In the genomic region with DNA sequence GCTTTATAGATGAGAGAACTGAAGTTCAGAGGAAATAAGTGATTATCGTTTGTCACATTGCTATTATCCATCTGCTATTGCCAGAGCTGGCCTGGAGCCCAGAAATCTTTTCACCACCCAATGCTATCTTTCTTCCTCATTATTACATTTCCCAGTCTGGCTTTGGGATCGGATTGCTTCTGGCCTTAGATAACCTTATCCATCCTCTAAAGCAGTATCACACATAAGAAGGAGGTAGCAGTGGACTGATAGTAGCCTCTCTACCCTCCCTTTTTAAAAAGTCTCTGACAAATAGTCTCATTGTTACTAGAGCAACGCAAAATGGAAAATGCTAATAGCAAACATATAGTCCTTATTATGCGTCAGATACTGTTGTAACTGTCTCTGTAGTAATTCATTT, we compare ENCODE assay signal across 12 cellular contexts. TPM values are rescaled to one million over a fixed set of nuclear protein-coding genes. Genes with fewer than 3 reads are reported as not detected.
A peak's percentile ranks its signal among the peaks of the same experiment; 100 is the strongest.
DNase-seq lines count a peak whose midpoint lies in the region; ATAC-seq and TF ChIP-seq lines count a peak whose summit lies in the region.
"Had no signal": no experiment of that assay in that cellular context is flagged by ENCODE, and none has a peak within 500 bp of the region (broad histone marks: within the 10 kb centered on the region; RNA-seq: fewer than 3 reads in every experiment).

No MANE protein-coding gene starts in this region.

- no peak for TF ChIP-seq CTCF in mammary epithelial cell (conservative IDR thresholded peaks at IDR 0.05 in 1 of 2, IDR thresholded peaks at IDR 0.05 in 1 of 2; ENCODE audit: extremely low read depth in 1 of 2, insufficient read depth in 1 of 2, low read depth in 1 of 2, low read length in 2 of 2)
- TF ChIP-seq CTCF in parathyroid adenoma (IDR thresholded peaks at IDR 0.05): no peak
- TF ChIP-seq CTCF in omental fat pad (IDR thresholded peaks at IDR 0.05): no peak

- CTCF ChIA-PET in mammary epithelial cell (lab: Charles Lee; ENCODE audit: low non-redundant PET): no interaction called here

- no peaks in the 10 kb centered on the region for H3K27me3 ChIP-seq in GM23248 (replicated peaks; ENCODE audit: insufficient read depth)
- no peaks in the 10 kb centered on the region for H3K27me3 ChIP-seq in mammary epithelial cell (ENCODE audit: insufficient read depth, low read length)
- no peaks in the 10 kb centered on the region for H3K27me3 ChIP-seq in parathyroid adenoma (ENCODE audit: control insufficient read depth, insufficient read depth, low read length)
- no peaks in the 10 kb centered on the region for H3K27me3 ChIP-seq in Karpas-422 (ENCODE audit: low read length)
- H3K27me3 ChIP-seq: hepatocyte had no signal

- H3K27ac ChIP-seq in GM23248: peak overlapping the region; percentile 96
- no peak overlapping the region for H3K27ac ChIP-seq in mammary epithelial cell (ENCODE audit: insufficient read depth, low read depth, low read length)
- no peak overlapping the region for H3K27ac ChIP-seq in parathyroid adenoma
- no peak overlapping the region for H3K27ac ChIP-seq in Karpas-422 (ENCODE audit: low read length)
- H3K27ac ChIP-seq: hepatocyte had no signal

- DNase-seq in GM23248 (peak; percentile 64), NCI-H2196 treated with DMSO at 0.1 percent for 48 hours (lab: John Stamatoyannopoulos, UW; ENCODE audit: unreplicated experiment) (peak; percentile 67), mammary epithelial cell (no peak), Karpas-422 (no peak), omental fat pad (ENCODE audit: low spot score) (no peak)
- no peak for DNase-seq in activated naive CD8-positive, alpha-beta T cell treated with anti-CD3 and anti-CD28 coated beads for 36 hours
- DNase-seq: activated CD4-positive, alpha-beta T cell treated with anti-CD3 and anti-CD28 coated beads for 4 hours; EL; RPMI8226 had no signal

- H3K4me2 ChIP-seq in GM23248 (ENCODE audit: unreplicated experiment) (no peak overlapping the region), mammary epithelial cell (ENCODE audit: insufficient read depth, low read depth, low read length) (no peak overlapping the region), parathyroid adenoma (ENCODE audit: low read length) (no peak overlapping the region), Karpas-422 (ENCODE audit: low read depth, low read length, poor library complexity, severe bottlenecking) (no peak overlapping the region)

- no peak overlapping the region for H3K27ac Mint-ChIP-seq in activated naive CD8-positive, alpha-beta T cell treated with anti-CD3 and anti-CD28 coated beads for 36 hours

- H3K9me3 ChIP-seq in GM23248 (ENCODE audit: low read depth) (no peaks in the 10 kb centered on the region), mammary epithelial cell (replicated peaks; ENCODE audit: insufficient read depth, low read length) (no peaks in the 10 kb centered on the region), parathyroid adenoma (ENCODE audit: control insufficient read depth, low read length) (no peaks in the 10 kb centered on the region), Karpas-422 (ENCODE audit: low read length) (no peaks in the 10 kb centered on the region)

- WGBS in GM23248 (ENCODE audit: low coverage in 1 of 2, low lambda C conversion rate in 2 of 2, missing lambda C conversion rate in 2 of 2), 2 experiments: 6 to 12% methylated on average over 4 of the region's 4 CpGs
- 45% methylated on average over 4 of the region's 4 CpGs for WGBS in mammary epithelial cell (ENCODE audit: low coverage, missing lambda C conversion rate)

- peaks cover 26% of the 10 kb centered on the region for H3F3A ChIP-seq in GM23248 (ENCODE audit: insufficient read depth)

- dilution Hi-C loops in mammary epithelial cell (cut with HindIII; ENCODE audit: low sequenced_read_pairs): no loop called here

- BruUV-seq in mammary epithelial cell (replicated peaks; lab: Mats Ljungman, UMichigan): no TSS peak

- H3K79me2 ChIP-seq in GM23248 (ENCODE audit: insufficient read depth) (peaks cover 29% of the 10 kb centered on the region), mammary epithelial cell (ENCODE audit: insufficient read depth, low read length) (peaks cover 27% of the 10 kb centered on the region), parathyroid adenoma (no peaks in the 10 kb centered on the region), Karpas-422 (ENCODE audit: low read length) (no peaks in the 10 kb centered on the region)

- H4K20me1 ChIP-seq in GM23248 (ENCODE audit: insufficient read depth) (no peaks in the 10 kb centered on the region), mammary epithelial cell (ENCODE audit: insufficient read depth, low read length) (no peaks in the 10 kb centered on the region), Karpas-422 (ENCODE audit: insufficient read depth, low read depth, low read length) (no peaks in the 10 kb centered on the region)

- H2AFZ ChIP-seq in GM23248: peak overlapping the region; percentile 95
- H2AFZ ChIP-seq in mammary epithelial cell (ENCODE audit: low read depth, low read length): peak overlapping the region; percentile 11
- peak overlapping the region; percentile 23 for H2AFZ ChIP-seq in parathyroid adenoma
- no peak overlapping the region for H2AFZ ChIP-seq in Karpas-422 (ENCODE audit: low read length)

- H3K4me3 ChIP-seq in GM23248 (no peak overlapping the region), mammary epithelial cell (replicated peaks in 1 of 3; ENCODE audit: insufficient read depth in 1 of 3, low read depth in 2 of 3, low read length in 3 of 3) (no peak overlapping the region), parathyroid adenoma (ENCODE audit: low read depth, low read length) (no peak overlapping the region), Karpas-422 (ENCODE audit: low read length) (no peak overlapping the region)
- H3K4me3 ChIP-seq: hepatocyte had no signal

- intact Hi-C loops in mammary epithelial cell (cut with micrococcal nuclease): no loop called here

- no peak for ATAC-seq in omental fat pad (ENCODE audit: low FRiP score)
- ATAC-seq in HG03378 (IDR thresholded peaks at IDR 0.05; ENCODE audit: unreplicated experiment): no peak

- no peak overlapping the region for H3K9ac ChIP-seq in GM23248
- no peak overlapping the region for H3K9ac ChIP-seq in mammary epithelial cell (ENCODE audit: insufficient read depth, low read length)
- H3K9ac ChIP-seq in parathyroid adenoma: no peak overlapping the region
- no peak overlapping the region for H3K9ac ChIP-seq in Karpas-422 (ENCODE audit: low read length)

- no peak overlapping the region for H3K4me3 Mint-ChIP-seq in activated naive CD8-positive, alpha-beta T cell treated with anti-CD3 and anti-CD28 coated beads for 36 hours

- H3K36me3 ChIP-seq in GM23248 (ENCODE audit: low read depth) (peaks cover 10% of the 10 kb centered on the region), mammary epithelial cell (ENCODE audit: insufficient read depth, low read length) (peaks cover 8% of the 10 kb centered on the region), parathyroid adenoma (ENCODE audit: control insufficient read depth, insufficient read depth, low read length) (no peaks in the 10 kb centered on the region), Karpas-422 (ENCODE audit: insufficient read depth, low read length) (no peaks in the 10 kb centered on the region)

- peaks cover 19% of the 10 kb centered on the region for H3K9me3 Mint-ChIP-seq in activated naive CD8-positive, alpha-beta T cell treated with anti-CD3 and anti-CD28 coated beads for 36 hours

- H3K27me3 Mint-ChIP-seq in activated naive CD8-positive, alpha-beta T cell treated with anti-CD3 and anti-CD28 coated beads for 36 hours: no peaks in the 10 kb centered on the region

- H3K9me2 ChIP-seq in GM23248 (ENCODE audit: insufficient read depth) (no peaks in the 10 kb centered on the region), Karpas-422 (replicated peaks; ENCODE audit: insufficient read depth, low read length) (no peaks in the 10 kb centered on the region)

- peaks cover 13% of the 10 kb centered on the region for H3K36me3 Mint-ChIP-seq in activated naive CD8-positive, alpha-beta T cell treated with anti-CD3 and anti-CD28 coated beads for 36 hours

- H3K4me1 ChIP-seq in GM23248 (ENCODE audit: insufficient read depth) (peaks cover 23% of the 10 kb centered on the region), mammary epithelial cell (ENCODE audit: insufficient read depth, low read length) (peaks cover 10% of the 10 kb centered on the region), parathyroid adenoma (no peaks in the 10 kb centered on the region), Karpas-422 (ENCODE audit: low read length) (peaks cover 9% of the 10 kb centered on the region)

- peaks cover 15% of the 10 kb centered on the region for H3K4me1 Mint-ChIP-seq in activated naive CD8-positive, alpha-beta T cell treated with anti-CD3 and anti-CD28 coated beads for 36 hours

- in situ Hi-C loops in GM23248 (cut with MboI) (no loop called here), mammary epithelial cell (cut with MboI; ENCODE audit: low sequenced_read_pairs in 2 of 2) (loop anchor here in 1 of 2 donors (25.0 kb wide), 1 partner anchor 240 kb away; a partner anchor contains a TSS)

RNA-seq across cellular contexts. Expression of a gene that starts 1.3 kb away (rescaled TPM):
- 35.6 and 38.3 TPM in 2 replicates for total RNA-seq in GM23248 (2014; rRNA removed; shearing (Covaris generic))
- polyA plus RNA-seq in GM23248 (2016; fragmentation: Nextera tagmentation; extraction: Ambion mirVana) (24.1 and 24.3 TPM in 2 replicates), mammary epithelial cell (65.3 TPM)
- total RNA-seq in mammary epithelial cell (10 to 100 TPM; 45.3 to 68.5 TPM), omental fat pad (10 to 100 TPM; 12.6 to 21.9 (median 16.8) TPM)
- 96.7 TPM for polyA minus RNA-seq in mammary epithelial cell
- total RNA-seq in activated naive CD8-positive, alpha-beta T cell treated with anti-CD3 and anti-CD28 coated beads for 36 hours: 1 to 10 TPM; 6.2 to 7.2 TPM
- 4.8 and 9.1 TPM in 2 replicates for total RNA-seq in Karpas-422 (2014; rRNA removed; shearing (Covaris generic); ENCODE audit: low replicate concordance)

RNA-seq across cellular contexts. Expression of a gene that starts 55.5 kb away (rescaled TPM):
- 15.0 and 24.5 TPM in 2 replicates for total RNA-seq in GM23248 (2014; rRNA removed; shearing (Covaris generic))
- 21.8 and 24.6 TPM in 2 replicates for polyA plus RNA-seq in GM23248 (2016; fragmentation: Nextera tagmentation; extraction: Ambion mirVana)
- 10 to 100 TPM; 12.2 to 35.5 TPM for total RNA-seq in mammary epithelial cell
- polyA plus RNA-seq in mammary epithelial cell: 12.1 TPM
- polyA minus RNA-seq in mammary epithelial cell: 14.4 TPM
- 10 to 100 TPM; 56.6 to 58.5 TPM for total RNA-seq in activated naive CD8-positive, alpha-beta T cell treated with anti-CD3 and anti-CD28 coated beads for 36 hours
- total RNA-seq in Karpas-422 (2014; rRNA removed; shearing (Covaris generic); ENCODE audit: low replicate concordance): 15.7 and 26.8 TPM in 2 replicates
- 10 to 100 TPM in 2 of 4 donors, 1 to 10 TPM in 2; 8.4 to 28.5 (median 10.5) TPM for total RNA-seq in omental fat pad

Comparison
In these comparisons a context has a peak if more than half of its experiments do, and no peak if none do; other contexts are left out.
1. DNase-seq: peak in GM23248 (single experiment) and NCI-H2196 treated with DMSO at 0.1 percent for 48 hours (single experiment); none in mammary epithelial cell (single experiment), activated naive CD8-positive, alpha-beta T cell treated with anti-CD3 and anti-CD28 coated beads for 36 hours (single experiment), Karpas-422 (single experiment) and omental fat pad (single experiment).